ENCODE assay signal across 17 cellular contexts in the genomic region with DNA sequence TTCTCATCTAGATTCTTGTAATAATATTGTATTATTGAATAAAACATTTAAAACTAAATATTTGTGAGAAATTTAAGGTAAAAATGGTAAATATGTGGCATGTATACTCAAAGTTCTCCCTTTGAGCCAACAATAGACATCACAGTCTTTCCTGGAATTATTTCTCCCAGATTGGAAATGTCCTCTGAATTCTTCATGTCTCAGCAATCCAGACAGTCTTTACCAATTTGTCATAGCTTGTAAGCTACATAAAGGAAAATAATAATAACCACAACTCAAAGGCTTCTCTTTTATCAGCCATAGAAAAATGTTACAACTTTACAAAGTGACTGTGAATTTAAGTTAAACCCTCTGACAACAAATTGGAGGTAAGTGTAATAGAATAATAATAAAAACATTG.
"Had no signal": no experiment of that assay in that cellular context is flagged by ENCODE, and none has a peak within 500 bp of the region (broad histone marks: within the 10 kb centered on the region; RNA-seq: fewer than 3 reads in every experiment).

No MANE protein-coding gene starts in this region.

- ATAC-seq: heart right ventricle; left cardiac atrium; lower lobe of right lung; natural killer cell treated with Interleukin-12 subunit alpha and Interleukin-12 subunit beta and Interleukin-15 and Interleukin-18, amount 100 ng/mL, for 72 hours; right cardiac atrium had no signal

- H3K4me1 ChIP-seq: heart right ventricle, left ventricle myocardium inferior, lower lobe of right lung, neural progenitor cell had no signal

- DNase-seq: effector memory CD4-positive, alpha-beta T cell; heart right ventricle; immature natural killer cell; kidney; left cardiac atrium; left ventricle myocardium inferior; lower lobe of right lung; nucleus accumbens; ovary; right cardiac atrium; stimulated activated CD4-positive, alpha-beta T cell treated with anti-CD3 and anti-CD28 coated beads, Interleukin-2, amount 100 ng/mL, for 48 hours; stimulated activated naive CD4-positive, alpha-beta T cell treated with Interleukin-2 at 50 U/mL for 16 hours; trophoblast cell had no signal

- H3K27ac ChIP-seq: esophagus muscularis mucosa, heart right ventricle, left ventricle myocardium inferior, lower lobe of right lung, neural progenitor cell, ovary had no signal

- H3K36me3 ChIP-seq: esophagus muscularis mucosa, heart right ventricle, left ventricle myocardium inferior, lower lobe of right lung, neural progenitor cell, ovary had no signal

- H3K4me2 ChIP-seq: neural progenitor cell, smooth muscle cell had no signal

- H3K9me3 ChIP-seq: esophagus muscularis mucosa, heart right ventricle, left ventricle myocardium inferior, lower lobe of right lung, ovary had no signal

- H2AFZ ChIP-seq: neural progenitor cell had no signal

- H3K4me3 ChIP-seq: esophagus muscularis mucosa, heart right ventricle, left ventricle myocardium inferior, lower lobe of right lung, neural progenitor cell, ovary, smooth muscle cell had no signal

- H3K9ac ChIP-seq: neural progenitor cell had no signal

- H3K27me3 ChIP-seq: esophagus muscularis mucosa, heart right ventricle, neural progenitor cell, ovary had no signal
